10 cellular contexts compared by ENCODE assay signal in genomic region chr6:141675957-141676356, GRCh38.
DNase-seq lines count a peak whose midpoint lies in the region; ATAC-seq and TF ChIP-seq lines count a peak whose summit lies in the region.
"Had no signal": no experiment of that assay in that cellular context is flagged by ENCODE, and none has a peak within 500 bp of the region (broad histone marks: within the 10 kb centered on the region; RNA-seq: fewer than 3 reads in every experiment).

No MANE protein-coding gene starts in this region.

- DNase-seq in NCI-H1092 treated with DMSO at 0.1 percent for 48 hours (lab: John Stamatoyannopoulos, UW) (peak; percentile 17), NCI-H1092 (lab: John Stamatoyannopoulos, UW) (no peak), NCI-H69 (lab: John Stamatoyannopoulos, UW) (peak; percentile 42), choroid plexus epithelial cell (ENCODE audit: low read depth) (peak; percentile 62), osteocyte (ENCODE audit: extremely low spot score, unreplicated experiment) (no peak), cerebellar nuclear complex (lab: John Stamatoyannopoulos, UW) (no peak)
- DNase-seq in stimulated activated naive B cell treated with anti-CD40 and anti-IgM and Interleukin-4, amounts not matched to agents 10 μg/mL and 1 μg/mL and 100 μg/mL, for 72 hours: no peak
- DNase-seq: activated naive CD4-positive, alpha-beta T cell treated with anti-CD3 and anti-CD28 coated beads for 36 hours; spleen had no signal

- no peaks in the 10 kb centered on the region for H3K27me3 Mint-ChIP-seq in osteocyte (ENCODE audit: unreplicated experiment)
- H3K27me3 Mint-ChIP-seq in stimulated activated naive B cell treated with anti-CD40 and anti-IgM and Interleukin-4, amounts not matched to agents 10 μg/mL and 1 μg/mL and 100 μg/mL, for 72 hours: no peaks in the 10 kb centered on the region

- H3K4me3 Mint-ChIP-seq in osteocyte (ENCODE audit: unreplicated experiment): no peak overlapping the region
- H3K4me3 Mint-ChIP-seq in stimulated activated naive B cell treated with anti-CD40 and anti-IgM and Interleukin-4, amounts not matched to agents 10 μg/mL and 1 μg/mL and 100 μg/mL, for 72 hours: no peak overlapping the region
- H3K4me3 Mint-ChIP-seq: activated naive CD4-positive, alpha-beta T cell treated with anti-CD3 and anti-CD28 coated beads for 36 hours had no signal

- peaks cover 3% of the 10 kb centered on the region for H3K36me3 Mint-ChIP-seq in osteocyte (ENCODE audit: unreplicated experiment)
- no peaks in the 10 kb centered on the region for H3K36me3 Mint-ChIP-seq in stimulated activated naive B cell treated with anti-CD40 and anti-IgM and Interleukin-4, amounts not matched to agents 10 μg/mL and 1 μg/mL and 100 μg/mL, for 72 hours

- H3K27ac Mint-ChIP-seq in osteocyte (ENCODE audit: unreplicated experiment): no peak overlapping the region
- no peak overlapping the region for H3K27ac Mint-ChIP-seq in stimulated activated naive B cell treated with anti-CD40 and anti-IgM and Interleukin-4, amounts not matched to agents 10 μg/mL and 1 μg/mL and 100 μg/mL, for 72 hours
- H3K27ac Mint-ChIP-seq: activated naive CD4-positive, alpha-beta T cell treated with anti-CD3 and anti-CD28 coated beads for 36 hours had no signal

- ATAC-seq in stimulated activated naive B cell treated with anti-CD40 and anti-IgM and Interleukin-4, amounts not matched to agents 10 μg/mL and 1 μg/mL and 100 μg/mL, for 72 hours (replicated peaks): no peak
- no peak for ATAC-seq in HG03439 (IDR thresholded peaks at IDR 0.05; ENCODE audit: unreplicated experiment)

- peaks cover 14% of the 10 kb centered on the region for H3K9me3 Mint-ChIP-seq in osteocyte (ENCODE audit: unreplicated experiment)
- no peaks in the 10 kb centered on the region for H3K9me3 Mint-ChIP-seq in stimulated activated naive B cell treated with anti-CD40 and anti-IgM and Interleukin-4, amounts not matched to agents 10 μg/mL and 1 μg/mL and 100 μg/mL, for 72 hours
- H3K9me3 Mint-ChIP-seq: activated naive CD4-positive, alpha-beta T cell treated with anti-CD3 and anti-CD28 coated beads for 36 hours had no signal

- peaks cover 8% of the 10 kb centered on the region for H3K4me1 Mint-ChIP-seq in osteocyte (ENCODE audit: unreplicated experiment)
- H3K4me1 Mint-ChIP-seq in stimulated activated naive B cell treated with anti-CD40 and anti-IgM and Interleukin-4, amounts not matched to agents 10 μg/mL and 1 μg/mL and 100 μg/mL, for 72 hours: no peaks in the 10 kb centered on the region

- no peak overlapping the region for H3K4me3 ChIP-seq in choroid plexus epithelial cell (ENCODE audit: low read depth, low read length)
- H3K4me3 ChIP-seq: spleen had no signal

- TF ChIP-seq CTCF in choroid plexus epithelial cell (conservative IDR thresholded peaks at IDR 0.05; ENCODE audit: low read depth, low read length): peak; percentile 54
- TF ChIP-seq CTCF in osteocyte (IDR thresholded peaks at IDR 0.05): peak; percentile 67

Comparison
In these comparisons a context has a peak if more than half of its experiments do, and no peak if none do; other contexts are left out.
1. DNase-seq: peak in NCI-H1092 treated with DMSO at 0.1 percent for 48 hours (single experiment), NCI-H69 (single experiment) and choroid plexus epithelial cell (single experiment); none in NCI-H1092 (single experiment), osteocyte (single experiment), stimulated activated naive B cell treated with anti-CD40 and anti-IgM and Interleukin-4, amounts not matched to agents 10 μg/mL and 1 μg/mL and 100 μg/mL, for 72 hours (single experiment) and cerebellar nuclear complex (0 of 2).